Comparison of ENCODE assay signal across 8 cellular contexts in the genomic region with DNA sequence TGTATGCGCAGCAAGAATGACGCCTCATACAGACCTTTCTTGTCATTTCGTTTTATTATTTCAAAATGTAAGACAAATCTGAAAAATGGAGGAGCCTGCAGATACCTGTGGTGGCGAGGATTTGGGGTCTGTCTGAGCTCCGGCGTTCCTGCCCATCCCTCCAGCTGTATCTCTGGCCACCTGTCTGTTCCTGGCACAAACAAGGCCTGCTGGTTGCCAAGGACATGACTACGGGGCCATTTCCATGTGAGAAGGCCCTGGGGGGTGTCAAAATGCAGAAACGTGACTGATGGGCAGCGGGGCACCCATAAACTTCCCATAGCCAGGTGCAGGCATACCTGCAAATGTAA. TPM values are rescaled to one million over a fixed set of nuclear protein-coding genes. Genes with fewer than 3 reads are reported as not detected.
A peak's percentile ranks its signal among the peaks of the same experiment; 100 is the strongest.
DNase-seq lines count a peak whose midpoint lies in the region; ATAC-seq and TF ChIP-seq lines count a peak whose summit lies in the region.

No MANE protein-coding gene starts in this region.

- 42 to 62% (median 47%) methylated on average over 8 to 9 of the region's 9 CpGs for WGBS in heart left ventricle, 4 donors
- 46 to 56% methylated on average over 9 of the region's 9 CpGs for WGBS in lung, 2 donors
- 41% methylated on average over 9 of the region's 9 CpGs for WGBS in urinary bladder

- peak overlapping the region in 5 of 12 donors; percentile 37 to 60 (median 44) for H3K27ac ChIP-seq in heart left ventricle
- H3K27ac ChIP-seq in ascending aorta, result peak overlapping the region in 1 of 2 donors; percentile 30
- peak overlapping the region in 1 of 2 donors; percentile 68 for H3K27ac ChIP-seq in lung (ENCODE audit: low read depth in 1 of 2, low read length in 1 of 2)
- H3K27ac ChIP-seq in urinary bladder (ENCODE audit: low read depth), result no peak overlapping the region

- TF ChIP-seq POLR2A in heart left ventricle (IDR thresholded peaks at IDR 0.05), result no peak

- H3K4me3 ChIP-seq in heart left ventricle (peak overlapping the region in 11 of 12 donors; percentile 28 to 69 (median 57)), ascending aorta (peak overlapping the region; percentile 29 to 72), lung (peak overlapping the region; percentile 53), urinary bladder (ENCODE audit: low read depth, low read length) (peak overlapping the region; percentile 46)

- DNase-seq in heart left ventricle (no peak), left cardiac atrium (no peak), ascending aorta (ENCODE audit: low spot score in 2 of 2) (no peak), lung (ENCODE audit: low spot score) (no peak)

- peaks cover 0 to 17% (median 0%) of the 10 kb centered on the region in 9 donors for H3K27me3 ChIP-seq in heart left ventricle
- no peaks in the 10 kb centered on the region for H3K27me3 ChIP-seq in ascending aorta
- no peaks in the 10 kb centered on the region for H3K27me3 ChIP-seq in lung (ENCODE audit: control insufficient read depth, insufficient read depth)

- peaks cover 0 to 5% (median under 1%) of the 10 kb centered on the region in 12 donors for H3K4me1 ChIP-seq in heart left ventricle
- H3K4me1 ChIP-seq in ascending aorta, result no peaks in the 10 kb centered on the region
- H3K4me1 ChIP-seq in lung (ENCODE audit: control insufficient read depth in 2 of 2, insufficient read depth in 2 of 2, low read length in 2 of 2), result peaks cover 0 to 2% of the 10 kb centered on the region in 2 donors
- no peaks in the 10 kb centered on the region for H3K4me1 ChIP-seq in urinary bladder (ENCODE audit: insufficient read depth)

- H3K36me3 ChIP-seq in heart left ventricle (no peaks in the 10 kb centered on the region), ascending aorta (no peaks in the 10 kb centered on the region), lung (ENCODE audit: control insufficient read depth in 2 of 2, insufficient read depth in 2 of 2, low read length in 2 of 2) (no peaks in the 10 kb centered on the region), urinary bladder (ENCODE audit: insufficient read depth) (no peaks in the 10 kb centered on the region)

- H3K9me3 ChIP-seq in heart left ventricle, result no peaks in the 10 kb centered on the region
- no peaks in the 10 kb centered on the region for H3K9me3 ChIP-seq in ascending aorta
- no peaks in the 10 kb centered on the region for H3K9me3 ChIP-seq in lung (ENCODE audit: control insufficient read depth in 2 of 2, insufficient read depth in 1 of 2, low read length in 1 of 2)

- ATAC-seq in heart left ventricle, result no peak
- no peak for ATAC-seq in left cardiac atrium
- no peak for ATAC-seq in lung (ENCODE audit: insufficient read depth, low FRiP score)
- ATAC-seq in HG03571 (IDR thresholded peaks at IDR 0.05; ENCODE audit: unreplicated experiment), result no peak
- ATAC-seq in GM19397 (IDR thresholded peaks at IDR 0.05; ENCODE audit: unreplicated experiment), result no peak
- ATAC-seq in GM21825 (IDR thresholded peaks at IDR 0.05; ENCODE audit: unreplicated experiment), result no peak

- no peak for TF ChIP-seq CTCF in heart left ventricle (IDR thresholded peaks at IDR 0.05)
- TF ChIP-seq CTCF in ascending aorta (IDR thresholded peaks at IDR 0.05), result no peak
- no peak for TF ChIP-seq CTCF in lung (IDR thresholded peaks at IDR 0.05; ENCODE audit: control extremely low read depth, extremely low read depth)

- intact Hi-C loops in heart left ventricle (cut with DNase I) (loop anchor here in 4 of 10 donors (5.0 to 10.0 kb wide), 3 partner anchors 74 to 226 kb away; no protein-coding TSS in a partner anchor), left cardiac atrium (cut with DNase I) (loop anchor here in 1 of 2 donors (5.0 kb wide), 1 partner anchor 97 kb away; no protein-coding TSS in a partner anchor), ascending aorta (cut with DNase I) (no loop called here)

RNA-seq across cellular contexts. Expression of a gene that starts 0.6 kb away (rescaled TPM):
- total RNA-seq in heart left ventricle (10 to 100 TPM in 8 of 9 donors, 1 to 10 TPM in 1; 9.1 to 48.5 (median 17.5) TPM), left cardiac atrium (10 to 100 TPM; 73.0 to 96.3 TPM), ascending aorta (122 TPM), lung (10 to 100 TPM; 40.7 to 52.4 TPM), urinary bladder (14.1 TPM)
- polyA plus RNA-seq in heart left ventricle (10 to 100 TPM; 20.2 to 32.7 TPM), lung (10 to 100 TPM; 36.4 to 41.0 TPM), urinary bladder (72.0 TPM)
